In the genomic region with DNA sequence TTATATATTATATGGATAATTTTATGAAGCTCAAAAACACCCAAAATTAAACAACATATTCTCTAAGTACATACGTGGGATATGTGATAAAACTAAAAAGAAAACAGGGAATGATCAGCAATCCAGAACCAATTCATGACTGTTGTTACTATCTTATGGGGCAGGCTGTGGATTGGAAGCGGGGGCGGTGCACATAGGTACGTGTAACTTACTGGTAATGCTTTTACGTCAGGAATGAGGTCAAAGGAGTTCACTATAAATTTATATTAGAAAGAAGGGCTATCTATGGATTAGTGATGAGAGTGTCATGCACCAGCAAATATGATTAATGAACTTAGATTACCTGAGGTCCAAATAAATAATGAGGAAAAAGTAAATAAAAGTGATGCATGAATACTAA, we compare ENCODE assay signal across 7 cellular contexts. TPM values are rescaled to one million over a fixed set of nuclear protein-coding genes. Genes with fewer than 3 reads are reported as not detected.
DNase-seq lines count a peak whose midpoint lies in the region; ATAC-seq and TF ChIP-seq lines count a peak whose summit lies in the region.
"Not testable (repeated sequence)": the region's sequence is repeated elsewhere in the genome, so short reads cannot be mapped to it uniquely, and the experiment has no call there.

No MANE protein-coding gene starts in this region.

- not testable (repeated sequence) for DNase-seq in activated CD4-positive, alpha-beta T cell treated with anti-CD3 and anti-CD28 coated beads, Interleukin-2, amount 10 ng/mL, durations not matched to agents 7 days and 5 days; activated T-helper 2 cell treated with anti-CD3 and anti-CD28 coated beads, Interferon-gamma antibody, Interleukin-2, Interleukin-4, amounts not matched to agents 10 μg/mL and 5 μg/mL and 100 μg/mL, durations not matched to agents 14 hours and 24 hours and 36 hours (ENCODE audit: low spot score); MCF 10A (ENCODE audit: unreplicated experiment)
- DNase-seq in right atrium auricular region (ENCODE audit: low spot score) (peak; percentile 59), spleen (peak; percentile 64)
- peak in 1 of 9 donors; percentile 6 for DNase-seq in naive thymus-derived CD4-positive, alpha-beta T cell

- ATAC-seq in naive thymus-derived CD4-positive, alpha-beta T cell = not testable (repeated sequence)

- not testable (repeated sequence) for H3F3A ChIP-seq in DOHH2 (ENCODE audit: control insufficient read depth, insufficient read depth)

- peak overlapping the region; percentile 44 for H3K4me3 Mint-ChIP-seq in activated CD4-positive, alpha-beta T cell treated with anti-CD3 and anti-CD28 coated beads, Interleukin-2, amount 10 ng/mL, durations not matched to agents 7 days and 5 days
- peak overlapping the region; percentile 65 for H3K4me3 Mint-ChIP-seq in activated T-helper 2 cell treated with anti-CD3 and anti-CD28 coated beads, Interferon-gamma antibody, Interleukin-2, Interleukin-4, amounts not matched to agents 10 μg/mL and 5 μg/mL and 100 μg/mL, durations not matched to agents 14 hours and 24 hours and 36 hours (ENCODE audit: low read depth)
- peak overlapping the region; percentile 70 for H3K4me3 Mint-ChIP-seq in MCF 10A (ENCODE audit: unreplicated experiment)
- H3K4me3 Mint-ChIP-seq in naive thymus-derived CD4-positive, alpha-beta T cell = peak overlapping the region; percentile 32 to 85 (median 64)

- not testable (repeated sequence) for H3K27ac ChIP-seq in DOHH2 (ENCODE audit: low read depth, low read length); right atrium auricular region; naive thymus-derived CD4-positive, alpha-beta T cell (ENCODE audit: low read depth, low read length)
- peak overlapping the region in 1 of 8 donors; percentile 72 for H3K27ac ChIP-seq in spleen

- H4K20me1 ChIP-seq in DOHH2 (ENCODE audit: control insufficient read depth, insufficient read depth, low read depth, low read length) = not testable (repeated sequence)

- H3K9me3 Mint-ChIP-seq in activated CD4-positive, alpha-beta T cell treated with anti-CD3 and anti-CD28 coated beads, Interleukin-2, amount 10 ng/mL, durations not matched to agents 7 days and 5 days; activated T-helper 2 cell treated with anti-CD3 and anti-CD28 coated beads, Interferon-gamma antibody, Interleukin-2, Interleukin-4, amounts not matched to agents 10 μg/mL and 5 μg/mL and 100 μg/mL, durations not matched to agents 14 hours and 24 hours and 36 hours; MCF 10A (ENCODE audit: unreplicated experiment); naive thymus-derived CD4-positive, alpha-beta T cell: not testable (repeated sequence)

- H3K27ac Mint-ChIP-seq in activated CD4-positive, alpha-beta T cell treated with anti-CD3 and anti-CD28 coated beads, Interleukin-2, amount 10 ng/mL, durations not matched to agents 7 days and 5 days = peak overlapping the region; percentile 72
- not testable (repeated sequence) for H3K27ac Mint-ChIP-seq in activated T-helper 2 cell treated with anti-CD3 and anti-CD28 coated beads, Interferon-gamma antibody, Interleukin-2, Interleukin-4, amounts not matched to agents 10 μg/mL and 5 μg/mL and 100 μg/mL, durations not matched to agents 14 hours and 24 hours and 36 hours; MCF 10A (ENCODE audit: low read depth, unreplicated experiment)
- peak overlapping the region in 8 of 9 donors; percentile 13 to 84 (median 72) for H3K27ac Mint-ChIP-seq in naive thymus-derived CD4-positive, alpha-beta T cell

- peak overlapping the region; percentile 53 for H3K4me2 ChIP-seq in DOHH2 (ENCODE audit: low read length)

- H3K9me2 ChIP-seq in DOHH2 (replicated peaks; ENCODE audit: control insufficient read depth, low read length) = not testable (repeated sequence)

- not testable (repeated sequence) for H3K79me2 ChIP-seq in DOHH2 (ENCODE audit: control insufficient read depth, low read length)

- not testable (repeated sequence) for H3K9me3 ChIP-seq in DOHH2 (ENCODE audit: control insufficient read depth, insufficient read depth, low read length); right atrium auricular region; naive thymus-derived CD4-positive, alpha-beta T cell (ENCODE audit: control insufficient read depth in 2 of 3, low read length in 3 of 3); spleen

- not testable (repeated sequence) for H3K27me3 Mint-ChIP-seq in activated CD4-positive, alpha-beta T cell treated with anti-CD3 and anti-CD28 coated beads, Interleukin-2, amount 10 ng/mL, durations not matched to agents 7 days and 5 days; activated T-helper 2 cell treated with anti-CD3 and anti-CD28 coated beads, Interferon-gamma antibody, Interleukin-2, Interleukin-4, amounts not matched to agents 10 μg/mL and 5 μg/mL and 100 μg/mL, durations not matched to agents 14 hours and 24 hours and 36 hours (ENCODE audit: low read depth); MCF 10A (ENCODE audit: insufficient read depth, unreplicated experiment); naive thymus-derived CD4-positive, alpha-beta T cell

- not testable (repeated sequence) for H3K36me3 ChIP-seq in DOHH2 (ENCODE audit: control insufficient read depth, low read length); right atrium auricular region; naive thymus-derived CD4-positive, alpha-beta T cell (ENCODE audit: control insufficient read depth in 2 of 3, insufficient read depth in 3 of 3, low read length in 3 of 3); spleen

- CTCF ChIA-PET in activated CD4-positive, alpha-beta T cell treated with anti-CD3 and anti-CD28 coated beads, Interleukin-2, amount 10 ng/mL, durations not matched to agents 7 days and 5 days (lab: Charles Lee); MCF 10A (lab: Yijun Ruan, JAX); naive thymus-derived CD4-positive, alpha-beta T cell (lab: Charles Lee): not testable (repeated sequence)

- peaks cover 13% of the 10 kb centered on the region for H3K4me1 ChIP-seq in DOHH2 (ENCODE audit: control insufficient read depth, low read length)
- H3K4me1 ChIP-seq in right atrium auricular region; naive thymus-derived CD4-positive, alpha-beta T cell (ENCODE audit: control insufficient read depth in 2 of 2, insufficient read depth in 2 of 2, low read length in 2 of 2): not testable (repeated sequence)
- peaks cover 0 to 12% (median 1%) of the 10 kb centered on the region in 6 donors for H3K4me1 ChIP-seq in spleen

- H3K4me3 ChIP-seq in DOHH2 (ENCODE audit: low read length); right atrium auricular region; naive thymus-derived CD4-positive, alpha-beta T cell (ENCODE audit: low read length); spleen: not testable (repeated sequence)

- 45 to 57% (median 52%) methylated on average over 4 to 5 of the region's 5 CpGs for WGBS in spleen, 5 donors

- TF ChIP-seq POLR2A in spleen (IDR thresholded peaks at IDR 0.05) = not testable (repeated sequence)

- TF ChIP-seq CTCF in DOHH2 (IDR thresholded peaks at IDR 0.05; ENCODE audit: low read depth, low read length, poor library complexity, severe bottlenecking); MCF 10A (IDR thresholded peaks at IDR 0.05; ENCODE audit: unreplicated experiment); right atrium auricular region (IDR thresholded peaks at IDR 0.05); spleen (IDR thresholded peaks at IDR 0.05 in 8 of 11, conservative IDR thresholded peaks at IDR 0.05 in 3 of 11): not testable (repeated sequence)

- not testable (repeated sequence) for H3K27me3 ChIP-seq in DOHH2 (ENCODE audit: control insufficient read depth, low read length); right atrium auricular region; naive thymus-derived CD4-positive, alpha-beta T cell (ENCODE audit: control insufficient read depth in 2 of 2, insufficient read depth in 2 of 2, low read length in 2 of 2); spleen (replicated peaks in 1 of 7)

- H3K4me1 Mint-ChIP-seq in activated CD4-positive, alpha-beta T cell treated with anti-CD3 and anti-CD28 coated beads, Interleukin-2, amount 10 ng/mL, durations not matched to agents 7 days and 5 days; activated T-helper 2 cell treated with anti-CD3 and anti-CD28 coated beads, Interferon-gamma antibody, Interleukin-2, Interleukin-4, amounts not matched to agents 10 μg/mL and 5 μg/mL and 100 μg/mL, durations not matched to agents 14 hours and 24 hours and 36 hours (ENCODE audit: low read depth); MCF 10A (ENCODE audit: insufficient read depth, unreplicated experiment); naive thymus-derived CD4-positive, alpha-beta T cell: not testable (repeated sequence)

- H3K36me3 Mint-ChIP-seq in activated CD4-positive, alpha-beta T cell treated with anti-CD3 and anti-CD28 coated beads, Interleukin-2, amount 10 ng/mL, durations not matched to agents 7 days and 5 days (ENCODE audit: low read depth); activated T-helper 2 cell treated with anti-CD3 and anti-CD28 coated beads, Interferon-gamma antibody, Interleukin-2, Interleukin-4, amounts not matched to agents 10 μg/mL and 5 μg/mL and 100 μg/mL, durations not matched to agents 14 hours and 24 hours and 36 hours (ENCODE audit: low read depth); MCF 10A (ENCODE audit: insufficient read depth, unreplicated experiment); naive thymus-derived CD4-positive, alpha-beta T cell: not testable (repeated sequence)

- intact Hi-C loops in activated T-helper 2 cell treated with anti-CD3 and anti-CD28 coated beads, Interferon-gamma antibody, Interleukin-2, Interleukin-4, amounts not matched to agents 10 μg/mL and 5 μg/mL and 100 μg/mL, durations not matched to agents 14 hours and 24 hours and 36 hours (cut with micrococcal nuclease); MCF 10A (cut with micrococcal nuclease); naive thymus-derived CD4-positive, alpha-beta T cell (cut with micrococcal nuclease); spleen (cut with DNase I; ENCODE audit: low total_unique reads): not testable (repeated sequence)

- not testable (repeated sequence) for BruUV-seq in MCF 10A (replicated peaks; lab: Mats Ljungman, UMichigan)

- POLR2A ChIA-PET in activated CD4-positive, alpha-beta T cell treated with anti-CD3 and anti-CD28 coated beads, Interleukin-2, amount 10 ng/mL, durations not matched to agents 7 days and 5 days (lab: Charles Lee); MCF 10A (lab: Yijun Ruan, JAX); naive thymus-derived CD4-positive, alpha-beta T cell (lab: Charles Lee): not testable (repeated sequence)

RNA-seq across cellular contexts. Expression of a gene that starts 0.7 kb away (rescaled TPM):
- total RNA-seq in activated CD4-positive, alpha-beta T cell treated with anti-CD3 and anti-CD28 coated beads, Interleukin-2, amount 10 ng/mL, durations not matched to agents 7 days and 5 days = 10 to 100 TPM; 36.9 to 40.8 TPM
- 43.5 and 50.8 TPM in 2 replicates for total RNA-seq in activated T-helper 2 cell treated with anti-CD3 and anti-CD28 coated beads, Interferon-gamma antibody, Interleukin-2, Interleukin-4, amounts not matched to agents 10 μg/mL and 5 μg/mL and 100 μg/mL, durations not matched to agents 14 hours and 24 hours and 36 hours
- total RNA-seq in MCF 10A (2022) (73.9 and 97.6 TPM in 2 replicates), right atrium auricular region (10 to 100 TPM; 11.2 to 15.9 TPM), spleen (10 to 100 TPM; 41.8 to 96.4 (median 55.8) TPM)
- total RNA-seq in naive thymus-derived CD4-positive, alpha-beta T cell = 10 to 100 TPM; 48.6 to 62.2 (median 57.9) TPM
- polyA plus RNA-seq in naive thymus-derived CD4-positive, alpha-beta T cell = 10 to 100 TPM; 23.4 to 25.3 TPM
- 10 to 100 TPM; 53.8 to 97.8 (median 78.4) TPM for polyA plus RNA-seq in spleen
